In genomic region chr10:22003111-22003963, GRCh38 we compare ENCODE assay signal across 8 cellular contexts. TPM values are rescaled to one million over a fixed set of nuclear protein-coding genes. Genes with fewer than 3 reads are reported as not detected.
DNase-seq lines count a peak whose midpoint lies in the region; FAIRE-seq and TF ChIP-seq lines count a peak whose summit lies in the region.

TSS of gene DNAJC1 (minus strand) at chr10:22003730. CDS start at chr10:22003434, 296 bp downstream.

- H3K9ac ChIP-seq in MM.1S (ENCODE audit: low read length) (peak within 1 kb of the TSS; percentile 96), neural cell (ENCODE audit: low read length) (peak within 1 kb of the TSS; percentile 75)

- TF ChIP-seq RAD21 in neural cell (conservative IDR thresholded peaks at IDR 0.05), result peak; percentile 52

- peak; percentile 92 for DNase-seq in HCEC 1CT
- DNase-seq in MM.1S, result peak; percentile 99
- DNase-seq in SIG-M5 (lab: John Stamatoyannopoulos, UW), result peak; percentile 15
- DNase-seq in activated gamma-delta T cell (lab: John Stamatoyannopoulos, UW), result peak; percentile 93
- DNase-seq in fibroblast of the conjunctiva (ENCODE audit: low read depth), result peak; percentile 86
- peak; percentile 99 for DNase-seq in stomach

- H3K79me2 ChIP-seq in MM.1S (ENCODE audit: low read length), result peaks cover 48% of the 10 kb centered on the region
- H3K79me2 ChIP-seq in neural cell (replicated peaks; ENCODE audit: insufficient read depth, low read length), result peaks cover 44% of the 10 kb centered on the region

- TF ChIP-seq CTCF in MM.1S (IDR thresholded peaks at IDR 0.05; ENCODE audit: low read length) (peak; percentile 7; the same call in 1 of the 2 replicates), neural cell (IDR thresholded peaks at IDR 0.05; ENCODE audit: poor library complexity, severe bottlenecking) (peak; percentile 47), stomach (IDR thresholded peaks at IDR 0.05) (no peak)

- no peaks in the 10 kb centered on the region for H3K9me3 ChIP-seq in MM.1S (replicated peaks; ENCODE audit: insufficient read depth, low read length)
- no peaks in the 10 kb centered on the region for H3K9me3 ChIP-seq in neural cell (ENCODE audit: low read length)
- no peaks in the 10 kb centered on the region for H3K9me3 ChIP-seq in stomach

- H4K20me1 ChIP-seq in MM.1S (ENCODE audit: insufficient read depth, low read length) (0 out of 2 replicates have a peak, but pooled peaks cover 18% of the 10 kb centered on the region), neural cell (ENCODE audit: insufficient read depth) (no peaks in the 10 kb centered on the region)

- intact Hi-C loops in stomach (cut with DNase I; ENCODE audit: low total_unique reads), result no loop called here

- H3K36me3 ChIP-seq in MM.1S (replicated peaks; ENCODE audit: insufficient read depth, low read length) (no peaks in the 10 kb centered on the region), neural cell (ENCODE audit: insufficient read depth, low read length) (no peaks in the 10 kb centered on the region), stomach (no peaks in the 10 kb centered on the region)

- TF ChIP-seq POLR2A in stomach (IDR thresholded peaks at IDR 0.05), result peak in 2 of 4 donors; percentile 58 to 75

- H3K27ac ChIP-seq in MM.1S (ENCODE audit: low read length), result peak within 1 kb of the TSS; percentile 93
- peak within 1 kb of the TSS; percentile 71 for H3K27ac ChIP-seq in neural cell (ENCODE audit: low read length)
- peak within 1 kb of the TSS; percentile 96 to 99 (median 97) for H3K27ac ChIP-seq in stomach

- FAIRE-seq in G401.6 (lab: Jason Lieb, UNC), result peak; percentile 92

- WGBS in stomach, 5 donors, result 0 to 1% (median 0%) methylated on average over 28 to 88 of the region's 88 CpGs

- H3K9me2 ChIP-seq in MM.1S (replicated peaks; ENCODE audit: insufficient read depth, low read length) (no peaks in the 10 kb centered on the region), neural cell (ENCODE audit: insufficient read depth, low read length) (no peaks in the 10 kb centered on the region)

- H3K4me2 ChIP-seq in MM.1S (ENCODE audit: low read depth, low read length) (peak within 1 kb of the TSS; percentile 89), neural cell (ENCODE audit: low read length) (peak within 1 kb of the TSS; percentile 88)

- TF ChIP-seq EP300 in neural cell (conservative IDR thresholded peaks at IDR 0.05; ENCODE audit: poor library complexity, severe bottlenecking) (peak; percentile 48), stomach (IDR thresholded peaks at IDR 0.05) (no peak)

- H3K4me1 ChIP-seq in MM.1S (ENCODE audit: low read length) (peaks cover 24% of the 10 kb centered on the region), stomach (peaks cover 0 to 33% (median 21%) of the 10 kb centered on the region in 4 donors)

- H3K27me3 ChIP-seq in MM.1S (replicated peaks; ENCODE audit: insufficient read depth, low read length) (no peaks in the 10 kb centered on the region), neural cell (ENCODE audit: insufficient read depth, low read depth, low read length) (no peaks in the 10 kb centered on the region), stomach (no peaks in the 10 kb centered on the region)

- peak within 1 kb of the TSS; percentile 81 for H2AFZ ChIP-seq in MM.1S (ENCODE audit: low read length)
- peak within 1 kb of the TSS; percentile 87 for H2AFZ ChIP-seq in neural cell (ENCODE audit: low read depth, low read length)

- H3K4me3 ChIP-seq in MM.1S (ENCODE audit: low read length) (peak within 1 kb of the TSS; percentile 92), neural cell (ENCODE audit: low read length) (peak within 1 kb of the TSS; percentile 85), stomach (peak within 1 kb of the TSS; percentile 71 to 78 (median 76))

- H3F3A ChIP-seq in MM.1S (ENCODE audit: insufficient read depth, low read length), result peaks cover 38% of the 10 kb centered on the region
- H3F3A ChIP-seq in neural cell (ENCODE audit: insufficient read depth, low read length, poor library complexity, severe bottlenecking), result no peaks in the 10 kb centered on the region

TF ChIP-seq in neural cell, 6 proteins besides CTCF, POLR2A, EP300 and RAD21:
- TF ChIP-seq POLR2AphosphoS5 (IDR thresholded peaks at IDR 0.05), result peak; percentile 86
- no peak for TF ChIP-seq EZH2 (IDR thresholded peaks at IDR 0.05; ENCODE audit: borderline replicate concordance, insufficient read depth, low read length, poor library complexity, severe bottlenecking)
- no peak for TF ChIP-seq REST (IDR thresholded peaks at IDR 0.05; ENCODE audit: borderline replicate concordance)
- TF ChIP-seq MXI1 (conservative IDR thresholded peaks at IDR 0.05; ENCODE audit: poor library complexity, severe bottlenecking), result peak; percentile 80
- TF ChIP-seq SMC3 (conservative IDR thresholded peaks at IDR 0.05; ENCODE audit: poor library complexity), result peak; percentile 53
- peak; percentile 88 for TF ChIP-seq TAF1 (IDR thresholded peaks at IDR 0.05; ENCODE audit: low read depth)

RNA-seq across cellular contexts. Expression of gene DNAJC1, which starts in this region (rescaled TPM):
- 15.9 and 16.0 TPM in 2 replicates for polyA plus RNA-seq in neural cell
- polyA minus RNA-seq in neural cell, result 30.2 TPM in 2 replicates
- 100 to 1,000 TPM in 1 of 5 donors, 10 to 100 TPM in 4; 16.3 to 344 (median 47.9) TPM for total RNA-seq in stomach
- 10 to 100 TPM; 19.1 to 28.0 (median 20.8) TPM for polyA plus RNA-seq in stomach

Comparison
In these comparisons a context has a peak if more than half of its experiments do, and no peak if none do; other contexts are left out.
1. Peak in every context shown above with its lines: DNase-seq, H3K4me3 ChIP-seq and H3K27ac ChIP-seq.
2. DNase-seq: peak in every context shown above with its lines; median percentile 99 in MM.1S; 99 in stomach; 93 in activated gamma-delta T cell; 92 in HCEC 1CT; 86 in fibroblast of the conjunctiva; 15 in SIG-M5.
3. CTCF ChIP-seq: peak in MM.1S (single experiment) and neural cell (single experiment); none in stomach (0 of 7).